ENCODE assay signal across 19 cellular contexts in genomic region chrX:20479896-20480295, GRCh38.
DNase-seq lines count a peak whose midpoint lies in the region; ATAC-seq, FAIRE-seq and TF ChIP-seq lines count a peak whose summit lies in the region.
"Had no signal": no experiment of that assay in that cellular context is flagged by ENCODE, and none has a peak within 500 bp of the region (broad histone marks: within the 10 kb centered on the region; RNA-seq: fewer than 3 reads in every experiment).

No MANE protein-coding gene starts in this region.

- WGBS in A549 (ENCODE audit: missing lambda C conversion rate) = 8% methylated on average over 4 of the region's 4 CpGs
- WGBS in hepatocyte (ENCODE audit: low lambda C conversion rate, missing lambda C conversion rate) = 44% methylated on average over 4 of the region's 4 CpGs

- FAIRE-seq in A549 (lab: Jason Lieb, UNC) = peak; percentile 99
- FAIRE-seq: GM12892, GM18507 had no signal

- H3K79me2 ChIP-seq in hepatocyte = no peaks in the 10 kb centered on the region

- H3K27me3 ChIP-seq in SJSA1 (replicated peaks) (no peaks in the 10 kb centered on the region), hepatocyte (no peaks in the 10 kb centered on the region)
- H3K27me3 ChIP-seq: BE2C had no signal

- H4K20me1 ChIP-seq in hepatocyte (ENCODE audit: insufficient read depth, poor library complexity, severe bottlenecking) = no peaks in the 10 kb centered on the region

- peak in 1 of 2 experiments; percentile 39 for DNase-seq in A549 (ENCODE audit: low read depth in 1 of 2, low spot score in 1 of 2)
- peak; percentile 48 for DNase-seq in H4 (ENCODE audit: low spot score)
- DNase-seq in SJSA1 (ENCODE audit: low read depth in 1 of 2, low spot score in 2 of 2) = no peak
- no peak for DNase-seq in hepatocyte (ENCODE audit: low spot score)
- DNase-seq in stimulated activated naive CD4-positive, alpha-beta T cell treated with Interleukin-2 at 50 U/mL for 16 hours (lab: John Stamatoyannopoulos, UW) = no peak
- no peak for DNase-seq in Right ventricle myocardium inferior (ENCODE audit: missing footprints)
- no peak for DNase-seq in stimulated activated CD4-positive, alpha-beta T cell treated with anti-CD3 and anti-CD28 coated beads, Interleukin-15, amount 100 ng/mL, for 24 hours
- no peak for DNase-seq in G401 (ENCODE audit: low spot score)
- DNase-seq: ACHN; BE2C; C1 segment of cervical spinal cord; Calu3; CD4-positive, CD25-positive, alpha-beta regulatory T cell; CD8-positive, alpha-beta memory T cell; GDM1; GOT3; H9 had no signal

- intact Hi-C loops in Right ventricle myocardium inferior (cut with DNase I) = no loop called here

- ATAC-seq in A549 (peak in 1 of 2 experiments; percentile 53; a peak in 2 of 6 replicates), Right ventricle myocardium inferior (no peak)

- no peaks in the 10 kb centered on the region for H3K9me3 ChIP-seq in A549
- no peaks in the 10 kb centered on the region for H3K9me3 ChIP-seq in SJSA1 (replicated peaks)
- H3K9me3 ChIP-seq in hepatocyte (ENCODE audit: low read depth) = no peaks in the 10 kb centered on the region
- H3K9me3 ChIP-seq: BE2C had no signal

- no peak for TF ChIP-seq RAD21 in A549 (conservative IDR thresholded peaks at IDR 0.05 in 1 of 2, IDR thresholded peaks at IDR 0.05 in 1 of 2)

- in situ Hi-C loops in G401 (cut with HindIII; ENCODE audit: low sequenced_read_pairs) = no loop called here

- H3K4me1 ChIP-seq in A549 = peaks cover 11% of the 10 kb centered on the region; the same call in 2 of the 3 replicates
- H3K4me1 ChIP-seq in SJSA1 (replicated peaks) = peaks cover 11% of the 10 kb centered on the region
- peaks cover 9% of the 10 kb centered on the region for H3K4me1 ChIP-seq in hepatocyte (ENCODE audit: insufficient read depth)
- H3K4me1 ChIP-seq: BE2C had no signal

- H3K9me2 ChIP-seq in hepatocyte (replicated peaks; ENCODE audit: insufficient read depth) = no peaks in the 10 kb centered on the region

- no peak overlapping the region for H3K27ac ChIP-seq in A549
- peak overlapping the region; percentile 4; the same call in 1 of the 2 replicates for H3K27ac ChIP-seq in SJSA1
- H3K27ac ChIP-seq in hepatocyte = peak overlapping the region; percentile 35

- TF ChIP-seq CTCF in A549 (IDR thresholded peaks at IDR 0.05) (no peak), hepatocyte (IDR thresholded peaks at IDR 0.05; ENCODE audit: poor library complexity) (no peak)

- no peak overlapping the region for H2AFZ ChIP-seq in hepatocyte

- no peak for TF ChIP-seq POLR2A in A549 (IDR thresholded peaks at IDR 0.05; ENCODE audit: low read length)

- CTCF ChIA-PET in A549 (lab: Yijun Ruan, JAX) = no interaction called here

- H3K4me3 ChIP-seq in A549 (no peak overlapping the region), SJSA1 (no peak overlapping the region), hepatocyte (no peak overlapping the region)

- no peak for TF ChIP-seq EP300 in A549 (IDR thresholded peaks at IDR 0.05)

- H3K4me2 ChIP-seq in A549 (peak overlapping the region; percentile 64), hepatocyte (peak overlapping the region; percentile 27)

- no peaks in the 10 kb centered on the region for H3K36me3 ChIP-seq in SJSA1
- no peaks in the 10 kb centered on the region for H3K36me3 ChIP-seq in hepatocyte (replicated peaks; ENCODE audit: insufficient read depth, low read depth)
- H3K36me3 ChIP-seq: BE2C had no signal

- POLR2A ChIA-PET in A549 (lab: Yijun Ruan, JAX) = no interaction called here

TF ChIP-seq in A549, 52 proteins besides CTCF, POLR2A, EP300 and RAD21:
- TF ChIP-seq GATA3 (IDR thresholded peaks at IDR 0.05; ENCODE audit: borderline replicate concordance) (no peak; the same call in 1 of the 2 replicates), BCL3 (IDR thresholded peaks at IDR 0.05) (no peak), POLR2AphosphoS2 (conservative IDR thresholded peaks at IDR 0.05; ENCODE audit: low read length) (no peak), MAX (IDR thresholded peaks at IDR 0.05) (no peak), CBX8 (IDR thresholded peaks at IDR 0.05) (no peak), USF2 (IDR thresholded peaks at IDR 0.05) (no peak), RCOR1 (IDR thresholded peaks at IDR 0.05; ENCODE audit: low read depth, low read length) (no peak), SMC3 (IDR thresholded peaks at IDR 0.05) (no peak), NR3C1 (IDR thresholded peaks at IDR 0.05) (no peak)

Comparison
In these comparisons a context has a peak if more than half of its experiments do, and no peak if none do; other contexts are left out.
1. H3K27ac ChIP-seq: peak in SJSA1 (single experiment) and hepatocyte (single experiment); none in A549 (0 of 2).